8 cellular contexts compared by ENCODE assay signal in genomic region chr16:4358831-4359561, GRCh38. TPM values are rescaled to one million over a fixed set of nuclear protein-coding genes. Genes with fewer than 3 reads are reported as not detected.
DNase-seq lines count a peak whose midpoint lies in the region; ATAC-seq and TF ChIP-seq lines count a peak whose summit lies in the region.

No MANE protein-coding gene starts in this region.

- peak; percentile 99 for TF ChIP-seq CTCF in CD14-positive monocyte (IDR thresholded peaks at IDR 0.05)

- peak; percentile 64 to 84 for ATAC-seq in naive B cell (ENCODE audit: low read depth in 2 of 2)

- intact Hi-C loops in CD14-positive monocyte (cut with micrococcal nuclease): no loop called here

- H3K36me3 Mint-ChIP-seq in CD14-positive monocyte (peaks cover 67 to 97% of the 10 kb centered on the region in 2 donors), naive B cell (no peaks in the 10 kb centered on the region)

- no peaks in the 10 kb centered on the region for H3K9me3 Mint-ChIP-seq in CD14-positive monocyte
- H3K9me3 Mint-ChIP-seq in naive B cell: no peaks in the 10 kb centered on the region

- H3K27me3 Mint-ChIP-seq in CD14-positive monocyte (ENCODE audit: low read depth in 3 of 3) (peaks cover 1% of the 10 kb centered on the region in 3 donors), naive B cell (no peaks in the 10 kb centered on the region)

- H3K4me3 Mint-ChIP-seq in CD14-positive monocyte (no peak overlapping the region), naive B cell (peak overlapping the region in 1 of 8 donors; percentile 82)

- peak overlapping the region in 2 of 7 donors; percentile 58 to 79 for H3K27ac Mint-ChIP-seq in CD14-positive monocyte
- peak overlapping the region in 1 of 6 donors; percentile 5 for H3K27ac Mint-ChIP-seq in naive B cell

- no peak for DNase-seq in CD14-positive monocyte (ENCODE audit: low spot score)
- DNase-seq in HuH-7.5 (ENCODE audit: low spot score): peak; percentile 83
- peak; percentile 66 for DNase-seq in activated CD4-positive, alpha-beta T cell treated with anti-CD3 and anti-CD28 coated beads, Interleukin-2, amount 50 U/mL, for 1 hour
- peak; percentile 90 for DNase-seq in ecto neural progenitor cell (ENCODE audit: low spot score)
- DNase-seq in naive B cell: peak; percentile 58
- DNase-seq in stimulated activated naive CD4-positive, alpha-beta T cell (lab: John Stamatoyannopoulos, UW): peak in 5 of 6 experiments; percentile 51 to 72 (median 62)
- DNase-seq in NCI-H2081 treated with DMSO at 0.1 percent for 48 hours (lab: John Stamatoyannopoulos, UW): no peak
- DNase-seq in NOMO-1 treated with DMSO at 0.1 percent for 48 hours (lab: John Stamatoyannopoulos, UW; ENCODE audit: unreplicated experiment): no peak

- H3K4me1 Mint-ChIP-seq in CD14-positive monocyte (no peaks in the 10 kb centered on the region), naive B cell (peaks cover 7 to 11% (median 9%) of the 10 kb centered on the region in 3 donors)

RNA-seq across cellular contexts. Expression of gene PAM16, which starts 7.9 kb away (rescaled TPM):
- polyA plus RNA-seq in CD14-positive monocyte (10 to 100 TPM; 34.3 to 37.6 TPM), naive B cell (ENCODE audit: low read depth in 6 of 6) (10 to 100 TPM; 33.1 to 54.6 (median 47.6) TPM)

RNA-seq across cellular contexts. Expression of gene VASN, which starts 12.7 kb away (rescaled TPM):
- not detected for polyA plus RNA-seq in CD14-positive monocyte
- under 1 TPM in 3 of 6 donors, not detected in 3; 0.13 to 0.21 (median 0.16) TPM for polyA plus RNA-seq in naive B cell (ENCODE audit: low read depth in 6 of 6)

RNA-seq across cellular contexts. Expression of gene GLIS2, which starts 43.1 kb away (rescaled TPM):
- polyA plus RNA-seq in CD14-positive monocyte (not detected), naive B cell (ENCODE audit: low read depth in 6 of 6) (not detected)

RNA-seq across cellular contexts. Expression of gene CORO7, which starts 57.4 kb away (rescaled TPM):
- 10 to 100 TPM; 44.7 to 68.4 TPM for polyA plus RNA-seq in CD14-positive monocyte
- 10 to 100 TPM in 5 of 6 donors, 1 to 10 TPM in 1; 9.0 to 40.1 (median 20.7) TPM for polyA plus RNA-seq in naive B cell (ENCODE audit: low read depth in 6 of 6)

Comparison
In these comparisons a context has a peak if more than half of its experiments do, and no peak if none do; other contexts are left out.
1. DNase-seq: peak in HuH-7.5 (single experiment), activated CD4-positive, alpha-beta T cell treated with anti-CD3 and anti-CD28 coated beads, Interleukin-2, amount 50 U/mL, for 1 hour (single experiment), ecto neural progenitor cell (single experiment), naive B cell (single experiment) and stimulated activated naive CD4-positive, alpha-beta T cell (5 of 6); none in CD14-positive monocyte (single experiment), NCI-H2081 treated with DMSO at 0.1 percent for 48 hours (single experiment) and NOMO-1 treated with DMSO at 0.1 percent for 48 hours (single experiment).